ENCODE assay signal across 23 cellular contexts in the genomic region with DNA sequence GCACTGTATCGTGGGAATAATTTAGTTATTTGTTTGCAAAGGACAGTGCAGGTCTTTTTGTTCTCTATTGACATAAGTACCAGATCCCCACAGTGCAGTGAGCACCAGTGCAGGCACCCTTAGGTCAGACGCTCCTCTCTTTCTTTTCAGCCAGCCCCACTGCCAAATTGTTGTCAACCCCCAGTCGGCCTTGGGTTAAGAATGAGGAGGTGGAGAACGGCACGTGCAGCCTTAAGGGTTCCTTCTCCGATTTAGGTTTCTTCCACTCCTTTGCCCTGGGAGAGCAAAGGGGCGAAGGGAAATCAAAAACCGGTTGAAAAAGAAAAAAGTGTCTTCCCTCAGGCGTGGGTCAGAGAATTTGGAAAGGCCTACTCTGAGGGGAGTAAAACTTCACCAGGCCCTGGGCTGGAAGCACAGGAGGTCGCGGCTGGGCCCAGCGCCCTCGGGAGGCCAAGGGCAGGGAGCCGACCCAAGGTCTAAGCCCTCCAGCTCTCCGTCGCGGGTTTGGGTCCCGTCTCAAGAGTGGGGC. TPM values are rescaled to one million over a fixed set of nuclear protein-coding genes. Genes with fewer than 3 reads are reported as not detected.
DNase-seq lines count a peak whose midpoint lies in the region; ATAC-seq and TF ChIP-seq lines count a peak whose summit lies in the region.
"Had no signal": no experiment of that assay in that cellular context is flagged by ENCODE, and none has a peak within 500 bp of the region (broad histone marks: within the 10 kb centered on the region; RNA-seq: fewer than 3 reads in every experiment).

No MANE protein-coding gene starts in this region.

- DNase-seq in left ventricle myocardium inferior (no peak), Right ventricle myocardium superior (no peak), WTC11 (ENCODE audit: low spot score) (no peak), MV-4-11 (lab: John Stamatoyannopoulos, UW) (no peak), GM19238 (ENCODE audit: insufficient read length, low spot score) (no peak), GM19240 (ENCODE audit: insufficient read length, low spot score) (no peak), endothelial cell (ENCODE audit: low spot score) (no peak)
- DNase-seq: activated CD4-positive, alpha-beta T cell treated with anti-CD3 and anti-CD28 coated beads, Interleukin-2, amount 50 U/mL, for 1 hour; amniotic stem cell; C1 segment of cervical spinal cord; NCI-H2081 treated with DMSO at 0.1 percent for 48 hours; NCI-H524 treated with DMSO at 0.1 percent for 48 hours; ovary; stimulated activated CD4-positive, alpha-beta T cell treated with anti-CD3 and anti-CD28 coated beads, Interleukin-1b, Interleukin-23, amount 100 ng/mL, for 48 hours; stimulated activated naive CD8-positive, alpha-beta T cell treated with anti-CD3 and anti-CD28 coated beads, Interleukin-15, Interleukin-2, amounts not matched to agents 100 U/mL and 50 U/mL, for 24 hours had no signal

- POLR2A ChIA-PET in WTC11 (lab: Charles Lee): interaction anchor here (0.9 kb wide), 1 partner anchor 10 kb away, joined by 4 read pairs; no protein-coding TSS in a partner anchor

- peaks cover 97% of the 10 kb centered on the region for H3K27me3 Mint-ChIP-seq in WTC11 (ENCODE audit: low read depth)
- peaks cover 22% of the 10 kb centered on the region for H3K27me3 Mint-ChIP-seq in endothelial cell (ENCODE audit: unreplicated experiment)

- intact Hi-C loops in left ventricle myocardium inferior (cut with micrococcal nuclease): no loop called here
- intact Hi-C loops in Right ventricle myocardium superior (cut with DNase I): no loop called here

- H3K4me3 ChIP-seq in left ventricle myocardium inferior (peak overlapping the region; percentile 36), iPS-18a (ENCODE audit: low read length) (peak overlapping the region; percentile 40)
- H3K4me3 ChIP-seq: A549, ovary, SJSA1 had no signal

- ATAC-seq in Right ventricle myocardium superior (ENCODE audit: poor library complexity) (no peak), WTC11 (no peak)
- ATAC-seq: A549 had no signal

- H3K4me1 ChIP-seq in left ventricle myocardium inferior (peaks cover 49% of the 10 kb centered on the region), iPS-18a (ENCODE audit: control insufficient read depth, low read depth, low read length) (peaks cover 22% of the 10 kb centered on the region)

- TF ChIP-seq CTCF in left ventricle myocardium inferior (IDR thresholded peaks at IDR 0.05; ENCODE audit: borderline replicate concordance) (no peak), WTC11 (IDR thresholded peaks at IDR 0.05) (no peak), endothelial cell (IDR thresholded peaks at IDR 0.05; ENCODE audit: unreplicated experiment) (no peak)

- CTCF ChIA-PET in WTC11 (lab: Charles Lee): interaction anchor here (1.1 to 2.1 kb wide), 10 partner anchors 9 to 484 kb away, joined by 3 to 39 read pairs (median 8); no protein-coding TSS in a partner anchor

- H3K9ac ChIP-seq in iPS-18a (ENCODE audit: low read length): no peak overlapping the region
- H3K9ac ChIP-seq: KMS-11 had no signal

- no peak overlapping the region for H3K27ac ChIP-seq in left ventricle myocardium inferior (replicated peaks)
- H3K27ac ChIP-seq in iPS-18a (ENCODE audit: low read length): no peak overlapping the region
- H3K27ac ChIP-seq: A549, esophagus muscularis mucosa, KMS-11, ovary, SJSA1 had no signal

- H3K27me3 ChIP-seq in left ventricle myocardium inferior (ENCODE audit: low read depth) (peaks cover 100% of the 10 kb centered on the region), iPS-18a (ENCODE audit: control insufficient read depth, insufficient read depth, low read length) (peaks cover 100% of the 10 kb centered on the region)
- H3K27me3 ChIP-seq: SJSA1 had no signal

- peaks cover 38% of the 10 kb centered on the region for H3K4me1 Mint-ChIP-seq in WTC11
- H3K4me1 Mint-ChIP-seq in endothelial cell (ENCODE audit: unreplicated experiment): peaks cover 34% of the 10 kb centered on the region

- H3K9me3 ChIP-seq in left ventricle myocardium inferior (replicated peaks) (no peaks in the 10 kb centered on the region), iPS-18a (ENCODE audit: control insufficient read depth, low read depth, low read length) (no peaks in the 10 kb centered on the region)
- H3K9me3 ChIP-seq: A549, esophagus muscularis mucosa, ovary, SJSA1 had no signal

- H3K27ac Mint-ChIP-seq in WTC11 (no peak overlapping the region), endothelial cell (ENCODE audit: unreplicated experiment) (no peak overlapping the region)
- H3K27ac Mint-ChIP-seq: T-helper 1 cell treated with Interleukin-12 subunit alpha and Interleukin-12 subunit beta and Interleukin-4 antibody, amounts not matched to agents 30 μg/mL and 1 μg/mL, for 36 hours had no signal

- H3K36me3 ChIP-seq in left ventricle myocardium inferior (no peaks in the 10 kb centered on the region), iPS-18a (ENCODE audit: control insufficient read depth, low read depth, low read length) (no peaks in the 10 kb centered on the region)
- H3K36me3 ChIP-seq: esophagus muscularis mucosa, ovary had no signal

- no peaks in the 10 kb centered on the region for H3K9me3 Mint-ChIP-seq in WTC11
- no peaks in the 10 kb centered on the region for H3K9me3 Mint-ChIP-seq in endothelial cell (ENCODE audit: unreplicated experiment)
- H3K9me3 Mint-ChIP-seq: T-helper 1 cell treated with Interleukin-12 subunit alpha and Interleukin-12 subunit beta and Interleukin-4 antibody, amounts not matched to agents 30 μg/mL and 1 μg/mL, for 36 hours had no signal

- H3K4me3 Mint-ChIP-seq in WTC11 (peak overlapping the region; percentile 72), endothelial cell (ENCODE audit: unreplicated experiment) (no peak overlapping the region)
- H3K4me3 Mint-ChIP-seq: T-helper 1 cell treated with Interleukin-12 subunit alpha and Interleukin-12 subunit beta and Interleukin-4 antibody, amounts not matched to agents 30 μg/mL and 1 μg/mL, for 36 hours had no signal

- H3K36me3 Mint-ChIP-seq in WTC11 (no peaks in the 10 kb centered on the region), endothelial cell (ENCODE audit: low read depth, unreplicated experiment) (no peaks in the 10 kb centered on the region)

TF ChIP-seq in WTC11, 78 proteins besides CTCF, POLR2A, EP300 and RAD21:
- TF ChIP-seq, protein P1, sequence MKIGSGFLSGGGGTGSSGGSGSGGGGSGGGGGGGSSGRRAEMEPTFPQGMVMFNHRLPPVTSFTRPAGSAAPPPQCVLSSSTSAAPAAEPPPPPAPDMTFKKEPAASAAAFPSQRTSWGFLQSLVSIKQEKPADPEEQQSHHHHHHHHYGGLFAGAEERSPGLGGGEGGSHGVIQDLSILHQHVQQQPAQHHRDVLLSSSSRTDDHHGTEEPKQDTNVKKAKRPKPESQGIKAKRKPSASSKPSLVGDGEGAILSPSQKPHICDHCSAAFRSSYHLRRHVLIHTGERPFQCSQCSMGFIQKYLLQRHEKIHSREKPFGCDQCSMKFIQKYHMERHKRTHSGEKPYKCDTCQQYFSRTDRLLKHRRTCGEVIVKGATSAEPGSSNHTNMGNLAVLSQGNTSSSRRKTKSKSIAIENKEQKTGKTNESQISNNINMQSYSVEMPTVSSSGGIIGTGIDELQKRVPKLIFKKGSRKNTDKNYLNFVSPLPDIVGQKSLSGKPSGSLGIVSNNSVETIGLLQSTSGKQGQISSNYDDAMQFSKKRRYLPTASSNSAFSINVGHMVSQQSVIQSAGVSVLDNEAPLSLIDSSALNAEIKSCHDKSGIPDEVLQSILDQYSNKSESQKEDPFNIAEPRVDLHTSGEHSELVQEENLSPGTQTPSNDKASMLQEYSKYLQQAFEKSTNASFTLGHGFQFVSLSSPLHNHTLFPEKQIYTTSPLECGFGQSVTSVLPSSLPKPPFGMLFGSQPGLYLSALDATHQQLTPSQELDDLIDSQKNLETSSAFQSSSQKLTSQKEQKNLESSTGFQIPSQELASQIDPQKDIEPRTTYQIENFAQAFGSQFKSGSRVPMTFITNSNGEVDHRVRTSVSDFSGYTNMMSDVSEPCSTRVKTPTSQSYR (CRISPR knock-in tag; IDR thresholded peaks at IDR 0.05): no peak
- no peak for TF ChIP-seq TP53 (CRISPR knock-in tag; IDR thresholded peaks at IDR 0.05)

RNA-seq across cellular contexts. Expression of a gene that starts 4.3 kb away (rescaled TPM):
- not detected for total RNA-seq in left ventricle myocardium inferior
- total RNA-seq in Right ventricle myocardium superior: not detected
- total RNA-seq in WTC11 (2021): not detected in 3 replicates
- not detected for total RNA-seq in endothelial cell (ENCODE audit: unreplicated experiment)
- total RNA-seq: cardiac septum, dermis microvascular lymphatic vessel endothelial cell, ovary had no signal
